14 cellular contexts compared by ENCODE assay signal in genomic region chr9:121738391-121738790, GRCh38.
DNase-seq lines count a peak whose midpoint lies in the region; ATAC-seq and TF ChIP-seq lines count a peak whose summit lies in the region.
"Had no signal": no experiment of that assay in that cellular context is flagged by ENCODE, and none has a peak within 500 bp of the region (broad histone marks: within the 10 kb centered on the region; RNA-seq: fewer than 3 reads in every experiment).

No MANE protein-coding gene starts in this region.

- H3K4me3 ChIP-seq in left ventricle myocardium inferior = no peak overlapping the region
- peak overlapping the region; percentile 59 to 73 for H3K4me3 ChIP-seq in duodenal mucosa (ENCODE audit: low read depth in 1 of 2, low read length in 2 of 2)
- H3K4me3 ChIP-seq in prostate gland = no peak overlapping the region
- no peak overlapping the region for H3K4me3 ChIP-seq in uterus
- H3K4me3 ChIP-seq: spleen had no signal

- H3K9me3 ChIP-seq in left ventricle myocardium inferior (replicated peaks) (no peaks in the 10 kb centered on the region), duodenal mucosa (ENCODE audit: control insufficient read depth in 1 of 2, low read length in 2 of 2) (no peaks in the 10 kb centered on the region), prostate gland (no peaks in the 10 kb centered on the region), uterus (no peaks in the 10 kb centered on the region)
- H3K9me3 ChIP-seq: spleen had no signal

- H3K4me1 ChIP-seq in left ventricle myocardium inferior (peaks cover 95% of the 10 kb centered on the region), duodenal mucosa (ENCODE audit: control insufficient read depth in 1 of 2, insufficient read depth in 2 of 2, low read length in 2 of 2) (peaks cover 80 to 84% of the 10 kb centered on the region in 2 donors), prostate gland (replicated peaks) (peaks cover 42% of the 10 kb centered on the region), uterus (peaks cover 13 to 25% of the 10 kb centered on the region in 2 donors), foreskin keratinocyte (peaks cover 24% of the 10 kb centered on the region)

- TF ChIP-seq CTCF in left ventricle myocardium inferior (IDR thresholded peaks at IDR 0.05; ENCODE audit: borderline replicate concordance) = no peak
- no peak for TF ChIP-seq CTCF in prostate gland (IDR thresholded peaks at IDR 0.05)
- no peak for TF ChIP-seq CTCF in uterus (IDR thresholded peaks at IDR 0.05)
- TF ChIP-seq CTCF in foreskin keratinocyte (conservative IDR thresholded peaks at IDR 0.05) = no peak

- intact Hi-C loops in left ventricle myocardium inferior (cut with micrococcal nuclease) = no loop called here
- intact Hi-C loops in Right ventricle myocardium inferior (cut with DNase I) = no loop called here
- intact Hi-C loops in prostate gland (cut with DNase I) = no loop called here
- intact Hi-C loops in uterus (cut with DNase I; ENCODE audit: low total_unique reads) = no loop called here

- no peaks in the 10 kb centered on the region for H3K27me3 ChIP-seq in left ventricle myocardium inferior (ENCODE audit: low read depth)
- no peaks in the 10 kb centered on the region for H3K27me3 ChIP-seq in duodenal mucosa (ENCODE audit: control insufficient read depth in 1 of 2, insufficient read depth in 2 of 2, low read length in 2 of 2)
- no peaks in the 10 kb centered on the region for H3K27me3 ChIP-seq in prostate gland (replicated peaks; ENCODE audit: insufficient read depth)
- H3K27me3 ChIP-seq in uterus = no peaks in the 10 kb centered on the region
- no peaks in the 10 kb centered on the region for H3K27me3 ChIP-seq in foreskin keratinocyte

- peak overlapping the region; percentile 68 to 88 for H3K9ac ChIP-seq in duodenal mucosa (ENCODE audit: low read depth in 1 of 2, low read length in 2 of 2)

- 41% methylated on average over 2 of the region's 2 CpGs for WGBS in prostate gland

- DNase-seq in left ventricle myocardium inferior = no peak
- DNase-seq in Right ventricle myocardium inferior (ENCODE audit: missing footprints) = no peak
- no peak for DNase-seq in prostate gland (ENCODE audit: low spot score)
- DNase-seq in uterus = no peak
- no peak for DNase-seq in activated CD4-positive, CD25-positive, alpha-beta regulatory T cell (lab: John Stamatoyannopoulos, UW)
- no peak for DNase-seq in NCI-H69 (lab: John Stamatoyannopoulos, UW)
- no peak for DNase-seq in foreskin keratinocyte
- DNase-seq: effector memory CD8-positive, alpha-beta T cell; KG1; mesendoderm; NCI-H1694; spleen; stimulated activated naive CD4-positive, alpha-beta T cell treated with Interleukin-2 at 50 U/mL for 16 hours had no signal

- H3K27ac ChIP-seq in left ventricle myocardium inferior (replicated peaks) = peak overlapping the region; percentile 99
- H3K27ac ChIP-seq in duodenal mucosa (ENCODE audit: low read depth, low read length) = peak overlapping the region; percentile 48
- H3K27ac ChIP-seq in prostate gland = peak overlapping the region; percentile 75
- H3K27ac ChIP-seq in uterus = peak overlapping the region; percentile 85 to 89
- no peak overlapping the region for H3K27ac ChIP-seq in foreskin keratinocyte

- H3K36me3 ChIP-seq in left ventricle myocardium inferior (no peaks in the 10 kb centered on the region), duodenal mucosa (ENCODE audit: control insufficient read depth in 1 of 2, insufficient read depth in 2 of 2, low read length in 2 of 2) (no peaks in the 10 kb centered on the region), prostate gland (no peaks in the 10 kb centered on the region), uterus (no peaks in the 10 kb centered on the region)
- H3K36me3 ChIP-seq: spleen had no signal

- ATAC-seq in Right ventricle myocardium inferior (no peak), foreskin keratinocyte (no peak)

- TF ChIP-seq POLR2A in prostate gland (IDR thresholded peaks at IDR 0.05) (no peak), uterus (IDR thresholded peaks at IDR 0.05) (no peak)

Comparison
In these comparisons a context has a peak if more than half of its experiments do, and no peak if none do; other contexts are left out.
1. H3K4me3 ChIP-seq: peak in duodenal mucosa (2 of 2); none in left ventricle myocardium inferior (single experiment), prostate gland (0 of 2) and uterus (0 of 2).